1 cellular context compared by ENCODE assay signal in genomic region chr2:143698888-143699570, GRCh38.
A peak's percentile ranks its signal among the peaks of the same experiment; 100 is the strongest.
TF ChIP-seq lines count a peak whose summit lies in the region.

No MANE protein-coding gene starts in this region.

TF ChIP-seq in GM12878, 131 proteins besides CTCF, POLR2A, EP300 and RAD21 (continued from another document and continues in another):
- TF ChIP-seq ZNF687 (IDR thresholded peaks at IDR 0.05): no peak
- no peak for TF ChIP-seq MYB (IDR thresholded peaks at IDR 0.05; ENCODE audit: borderline replicate concordance, low read depth, low read length)
- TF ChIP-seq SKIL (IDR thresholded peaks at IDR 0.05; ENCODE audit: low read depth, poor library complexity, severe bottlenecking): no peak
- no peak for TF ChIP-seq JUND (IDR thresholded peaks at IDR 0.05; ENCODE audit: low read depth, low read length)
- no peak for TF ChIP-seq HSF1 (IDR thresholded peaks at IDR 0.05; ENCODE audit: low read depth, low read length)
- no peak for TF ChIP-seq YBX1 (IDR thresholded peaks at IDR 0.05)
- TF ChIP-seq REST (IDR thresholded peaks at IDR 0.05; ENCODE audit: low read depth, low read length): no peak
- TF ChIP-seq ZNF274 (IDR thresholded peaks at IDR 0.05; ENCODE audit: insufficient read depth, insufficient read length): no peak
- no peak for TF ChIP-seq CEBPZ (IDR thresholded peaks at IDR 0.05; ENCODE audit: low read depth, low read length)
- TF ChIP-seq NR2C2 (IDR thresholded peaks at IDR 0.05; ENCODE audit: borderline replicate concordance, control insufficient read depth, insufficient read length, low read depth): no peak
- TF ChIP-seq FOXM1 (IDR thresholded peaks at IDR 0.05; ENCODE audit: low read depth, low read length): peak; percentile 94
- TF ChIP-seq TCF7 (IDR thresholded peaks at IDR 0.05; ENCODE audit: borderline replicate concordance): peak; percentile 86
- TF ChIP-seq PML (IDR thresholded peaks at IDR 0.05; ENCODE audit: low read length): peak; percentile 78; the same call in 1 of the 2 replicates
- TF ChIP-seq CHD4 (IDR thresholded peaks at IDR 0.05): no peak
- no peak for TF ChIP-seq ATF7 (IDR thresholded peaks at IDR 0.05; ENCODE audit: low read depth)
- no peak for TF ChIP-seq RB1 (IDR thresholded peaks at IDR 0.05; ENCODE audit: borderline replicate concordance)
- no peak for TF ChIP-seq SREBF1 (IDR thresholded peaks at IDR 0.05; ENCODE audit: low read length)
- no peak for TF ChIP-seq MYC (IDR thresholded peaks at IDR 0.05; ENCODE audit: insufficient read depth, insufficient read length, insufficient replicate concordance, low read length, severe bottlenecking)
- TF ChIP-seq NBN (IDR thresholded peaks at IDR 0.05): no peak
- no peak for TF ChIP-seq ZNF622 (IDR thresholded peaks at IDR 0.05)
- TF ChIP-seq E4F1 (IDR thresholded peaks at IDR 0.05; ENCODE audit: borderline replicate concordance, partially characterized antibody): no peak
- TF ChIP-seq CBX5 (IDR thresholded peaks at IDR 0.05; ENCODE audit: low read depth): no peak
- TF ChIP-seq SP1 (IDR thresholded peaks at IDR 0.05; ENCODE audit: low read depth, low read length): no peak
- no peak for TF ChIP-seq GATAD2B (conservative IDR thresholded peaks at IDR 0.05; ENCODE audit: low read depth)
- TF ChIP-seq STAT1 (conservative IDR thresholded peaks at IDR 0.05): no peak
- no peak for TF ChIP-seq TCF12 (IDR thresholded peaks at IDR 0.05; ENCODE audit: low read depth, low read length)
- peak; percentile 68; the same call in 1 of the 2 replicates for TF ChIP-seq ZBED1 (IDR thresholded peaks at IDR 0.05; ENCODE audit: borderline replicate concordance)
- no peak for TF ChIP-seq ATF3 (IDR thresholded peaks at IDR 0.05; ENCODE audit: borderline replicate concordance, extremely low read depth, low read depth, low read length)
- no peak for TF ChIP-seq HDAC2 (IDR thresholded peaks at IDR 0.05)
- TF ChIP-seq DPF2 (IDR thresholded peaks at IDR 0.05): peak; percentile 49; the same call in 1 of the 2 replicates
- TF ChIP-seq IRF4 (IDR thresholded peaks at IDR 0.05; ENCODE audit: low read depth, low read length): 0 out of 2 replicates have a peak, but pooled peaks have one; percentile 48
- TF ChIP-seq CUX1 (IDR thresholded peaks at IDR 0.05; ENCODE audit: insufficient replicate concordance, low read depth, low read length): no peak
- no peak for TF ChIP-seq FOS (IDR thresholded peaks at IDR 0.05; ENCODE audit: borderline replicate concordance, extremely low read depth, insufficient read length)
- peak; percentile 97 for TF ChIP-seq NFIC (IDR thresholded peaks at IDR 0.05; ENCODE audit: low read depth, low read length)
- no peak for TF ChIP-seq ZNF384 (IDR thresholded peaks at IDR 0.05; ENCODE audit: borderline replicate concordance, low read depth, low read length)
- no peak for TF ChIP-seq ZNF207 (IDR thresholded peaks at IDR 0.05; ENCODE audit: borderline replicate concordance)
- no peak for TF ChIP-seq BACH1 (IDR thresholded peaks at IDR 0.05; ENCODE audit: borderline replicate concordance)
